23 cellular contexts compared by ENCODE assay signal in the genomic region with DNA sequence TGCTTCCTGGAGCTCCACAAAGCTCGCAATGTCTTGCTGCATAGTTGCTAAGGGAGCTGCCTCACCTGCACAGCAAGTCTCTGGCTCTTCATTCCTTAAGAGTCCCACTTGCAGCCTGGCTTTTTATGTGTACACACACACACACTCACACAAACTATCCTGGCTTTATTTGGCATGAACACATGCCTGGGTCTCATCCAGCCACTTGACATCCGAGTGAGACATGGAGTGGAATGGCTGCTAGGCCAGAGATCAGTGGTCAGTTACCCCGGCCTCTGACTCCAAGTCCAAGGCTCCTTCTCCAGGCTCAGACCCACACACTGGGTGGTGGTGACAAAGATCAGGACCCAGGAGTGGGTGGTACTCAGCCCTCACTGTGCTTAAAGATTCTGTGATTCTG.
"Had no signal": no experiment of that assay in that cellular context is flagged by ENCODE, and none has a peak within 500 bp of the region (broad histone marks: within the 10 kb centered on the region; RNA-seq: fewer than 3 reads in every experiment).

No MANE protein-coding gene starts in this region.

- DNase-seq: dermis blood vessel endothelial cell; foreskin fibroblast; gastrocnemius medialis; head of caudate nucleus; naive thymus-derived CD8-positive, alpha-beta T cell; nephron progenitor cell; nucleus accumbens; right cardiac atrium; sigmoid colon; stimulated activated CD4-positive, alpha-beta T cell treated with anti-CD3 and anti-CD28 coated beads, Interleukin-2, amount 100 ng/mL, for 24 hours; stimulated activated CD4-positive, alpha-beta T cell treated with anti-CD3 and anti-CD28 coated beads, Interleukin-4, amount 100 ng/mL, for 24 hours; stimulated activated naive CD4-positive, alpha-beta T cell treated with Interleukin-2 at 50 U/mL for 16 hours; stomach; tibial artery; uterus had no signal

- H3K4me1 Mint-ChIP-seq: naive thymus-derived CD8-positive, alpha-beta T cell; nephron progenitor cell; stimulated activated effector memory CD8-positive, alpha-beta T cell treated with anti-CD3 and anti-CD28 coated beads, Interleukin-12 subunit alpha, Interleukin-12 subunit beta, amount 100 ng/mL, for 72 hours had no signal

- H3K4me3 Mint-ChIP-seq: naive thymus-derived CD8-positive, alpha-beta T cell; nephron progenitor cell; stimulated activated effector memory CD8-positive, alpha-beta T cell treated with anti-CD3 and anti-CD28 coated beads, Interleukin-12 subunit alpha, Interleukin-12 subunit beta, amount 100 ng/mL, for 72 hours had no signal

- H3K4me3 ChIP-seq: coronary artery, gastrocnemius medialis, prostate gland, sigmoid colon, stomach, tibial artery, upper lobe of left lung, uterus had no signal

- H3K9me3 ChIP-seq: gastrocnemius medialis, prostate gland had no signal

- H3K4me1 ChIP-seq: prostate gland, sigmoid colon, stomach, tibial artery, upper lobe of left lung, uterus had no signal

- FAIRE-seq: keratinocyte had no signal

- H3K27me3 ChIP-seq: gastrocnemius medialis, sigmoid colon, stomach, tibial artery, upper lobe of left lung, uterus had no signal

- H3K27me3 Mint-ChIP-seq: naive thymus-derived CD8-positive, alpha-beta T cell had no signal

- H3K36me3 ChIP-seq: uterus had no signal

- H3K27ac ChIP-seq: coronary artery, epithelial cell of prostate, gastrocnemius medialis, prostate gland, sigmoid colon, stomach, tibial artery, upper lobe of left lung, uterus had no signal

- H3K27ac Mint-ChIP-seq: stimulated activated effector memory CD8-positive, alpha-beta T cell treated with anti-CD3 and anti-CD28 coated beads, Interleukin-12 subunit alpha, Interleukin-12 subunit beta, amount 100 ng/mL, for 72 hours had no signal

- ATAC-seq: esophagus mucosa; gastrocnemius medialis; left lobe of liver; naive thymus-derived CD8-positive, alpha-beta T cell; right cardiac atrium; stimulated activated effector memory CD8-positive, alpha-beta T cell treated with anti-CD3 and anti-CD28 coated beads, Interleukin-12 subunit alpha, Interleukin-12 subunit beta, amount 100 ng/mL, for 72 hours had no signal
